15 cellular contexts compared by ENCODE assay signal in the genomic region with DNA sequence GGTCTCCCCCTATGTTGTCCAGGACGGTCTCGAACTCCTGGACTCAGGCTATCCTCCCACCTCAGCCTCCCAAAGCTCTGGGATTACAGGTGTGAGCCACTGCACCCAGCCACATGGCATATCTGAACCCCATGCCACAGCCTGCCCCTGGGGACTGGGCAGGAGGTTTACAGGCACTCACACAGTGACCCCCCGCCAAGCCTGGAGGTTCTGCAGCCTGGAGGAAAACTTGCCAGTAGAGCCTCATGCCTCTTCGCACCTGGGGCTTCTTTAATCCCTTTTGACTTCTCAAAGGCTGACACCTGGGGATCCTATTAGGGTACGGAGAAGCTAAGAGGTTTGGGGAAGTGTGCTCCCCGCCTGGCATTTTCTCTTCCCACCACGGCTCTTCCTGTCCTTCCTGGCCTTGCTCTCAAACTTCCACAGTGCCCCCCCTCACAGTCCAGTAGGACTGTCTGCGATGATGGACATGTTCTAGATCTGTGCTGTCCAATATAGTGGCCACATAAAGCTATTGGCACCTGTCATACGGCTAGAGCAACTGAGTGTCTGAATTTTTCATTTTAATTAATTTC. TPM values are rescaled to one million over a fixed set of nuclear protein-coding genes. Genes with fewer than 3 reads are reported as not detected.
DNase-seq lines count a peak whose midpoint lies in the region; ATAC-seq, FAIRE-seq and TF ChIP-seq lines count a peak whose summit lies in the region.
"Had no signal": no experiment of that assay in that cellular context is flagged by ENCODE, and none has a peak within 500 bp of the region (broad histone marks: within the 10 kb centered on the region; RNA-seq: fewer than 3 reads in every experiment).

No MANE protein-coding gene starts in this region.

- no peaks in the 10 kb centered on the region for H3K9me3 Mint-ChIP-seq in activated CD8-positive, alpha-beta memory T cell treated with anti-CD3 and anti-CD28 coated beads, Interleukin-2, amount 10 ng/mL, durations not matched to agents 7 days and 5 days (ENCODE audit: low read depth)
- no peaks in the 10 kb centered on the region for H3K9me3 Mint-ChIP-seq in WTC11

- CTCF ChIA-PET in activated CD8-positive, alpha-beta memory T cell treated with anti-CD3 and anti-CD28 coated beads, Interleukin-2, amount 10 ng/mL, durations not matched to agents 7 days and 5 days (lab: Charles Lee): interaction anchor here (0.8 kb wide), 1 partner anchor 18 kb away, joined by 3 read pairs; no protein-coding TSS in a partner anchor
- CTCF ChIA-PET in WTC11 (lab: Charles Lee): interaction anchor here (0.8 to 2.9 kb wide), 6 partner anchors 12 to 169 kb away, joined by 3 to 16 read pairs (median 6); partner anchors contain the start of gene KCP

- peaks cover 67% of the 10 kb centered on the region for H3K27me3 Mint-ChIP-seq in activated CD8-positive, alpha-beta memory T cell treated with anti-CD3 and anti-CD28 coated beads, Interleukin-2, amount 10 ng/mL, durations not matched to agents 7 days and 5 days
- peaks cover 32% of the 10 kb centered on the region for H3K27me3 Mint-ChIP-seq in WTC11 (ENCODE audit: low read depth)

- H3K4me1 Mint-ChIP-seq in activated CD8-positive, alpha-beta memory T cell treated with anti-CD3 and anti-CD28 coated beads, Interleukin-2, amount 10 ng/mL, durations not matched to agents 7 days and 5 days: no peaks in the 10 kb centered on the region
- H3K4me1 Mint-ChIP-seq in WTC11: peaks cover 12% of the 10 kb centered on the region

- POLR2A ChIA-PET in WTC11 (lab: Charles Lee): no interaction called here

- ATAC-seq in activated CD8-positive, alpha-beta memory T cell treated with anti-CD3 and anti-CD28 coated beads, Interleukin-2, amount 10 ng/mL, durations not matched to agents 7 days and 5 days: no peak
- ATAC-seq in WTC11 (no peak), sciatic nerve (no peak), HG02852 (IDR thresholded peaks at IDR 0.05; ENCODE audit: unreplicated experiment) (no peak)
- ATAC-seq in activated CD4-positive, CD25-positive, alpha-beta regulatory T cell treated with anti-CD3 and anti-CD28 coated beads, Interleukin-2, amount 50 U/mL, for 24 hours: no peak

- peak; percentile 16 for DNase-seq in activated CD8-positive, alpha-beta memory T cell treated with anti-CD3 and anti-CD28 coated beads, Interleukin-2, amount 10 ng/mL, durations not matched to agents 7 days and 5 days
- no peak for DNase-seq in activated CD8-positive, alpha-beta memory T cell treated with anti-CD3 and anti-CD28 coated beads for 24 hours
- DNase-seq in GM12892 (ENCODE audit: insufficient read length): no peak
- DNase-seq in WTC11 (ENCODE audit: low spot score): no peak
- peak; percentile 35 for DNase-seq in sciatic nerve (ENCODE audit: low spot score)
- DNase-seq in activated CD4-positive, alpha-beta T cell treated with anti-CD3 and anti-CD28 coated beads, Interleukin-2, amount 50 U/mL, for 48 hours: no peak
- DNase-seq: DMS53, KG1, NCI-H1048, NCI-H146, SHP77 had no signal

- H3K4me3 Mint-ChIP-seq in activated CD8-positive, alpha-beta memory T cell treated with anti-CD3 and anti-CD28 coated beads, Interleukin-2, amount 10 ng/mL, durations not matched to agents 7 days and 5 days: no peak overlapping the region
- H3K4me3 Mint-ChIP-seq in WTC11: no peak overlapping the region

- H3K27ac Mint-ChIP-seq in activated CD8-positive, alpha-beta memory T cell treated with anti-CD3 and anti-CD28 coated beads, Interleukin-2, amount 10 ng/mL, durations not matched to agents 7 days and 5 days: no peak overlapping the region
- no peak overlapping the region for H3K27ac Mint-ChIP-seq in WTC11

- TF ChIP-seq CTCF in WTC11 (IDR thresholded peaks at IDR 0.05): no peak

- intact Hi-C loops in sciatic nerve (cut with DNase I): no loop called here

- no peaks in the 10 kb centered on the region for H3K36me3 Mint-ChIP-seq in activated CD8-positive, alpha-beta memory T cell treated with anti-CD3 and anti-CD28 coated beads, Interleukin-2, amount 10 ng/mL, durations not matched to agents 7 days and 5 days
- H3K36me3 Mint-ChIP-seq in WTC11: no peaks in the 10 kb centered on the region

- TF ChIP-seq POLR2A in GM12892 (IDR thresholded peaks at IDR 0.05; ENCODE audit: low read depth, low read length): no peak

- FAIRE-seq in GM12892 (lab: Jason Lieb, UNC): peak; percentile 17

TF ChIP-seq in WTC11, 78 proteins besides CTCF, POLR2A, EP300 and RAD21:
- TF ChIP-seq SP1 (CRISPR knock-in tag; conservative IDR thresholded peaks at IDR 0.05) (no peak), ZNF423 (CRISPR knock-in tag; IDR thresholded peaks at IDR 0.05) (peak; percentile 55)

RNA-seq across cellular contexts. Expression of gene KCP, which starts 11.4 kb away (rescaled TPM):
- total RNA-seq in activated CD8-positive, alpha-beta memory T cell treated with anti-CD3 and anti-CD28 coated beads, Interleukin-2, amount 10 ng/mL, durations not matched to agents 7 days and 5 days: under 1 TPM; 0.20 to 0.52 TPM
- 3.1 TPM for polyA plus RNA-seq in GM12892 (2012; ENCODE audit: missing spikeins)
- total RNA-seq in WTC11 (2021) (2.5 to 2.9 TPM (median 2.7 TPM) in 3 replicates), sciatic nerve (1.8 TPM)
- total RNA-seq: A673, M059J had no signal

RNA-seq across cellular contexts. Expression of gene IRF5, which starts 15.8 kb away (rescaled TPM):
- 10 to 100 TPM; 16.5 to 17.7 TPM for total RNA-seq in activated CD8-positive, alpha-beta memory T cell treated with anti-CD3 and anti-CD28 coated beads, Interleukin-2, amount 10 ng/mL, durations not matched to agents 7 days and 5 days
- polyA plus RNA-seq in GM12892 (2012; ENCODE audit: missing spikeins): 52.9 TPM
- total RNA-seq in WTC11 (2021) (0.66 to 0.71 TPM (median 0.69 TPM) in 3 replicates), sciatic nerve (8.7 TPM)
- total RNA-seq: A673 had no signal

RNA-seq across cellular contexts. Expression of gene ATP6V1F, which starts 59.3 kb away (rescaled TPM):
- 100 to 1,000 TPM; 127 to 158 TPM for total RNA-seq in activated CD8-positive, alpha-beta memory T cell treated with anti-CD3 and anti-CD28 coated beads, Interleukin-2, amount 10 ng/mL, durations not matched to agents 7 days and 5 days
- polyA plus RNA-seq in GM12892 (2012; ENCODE audit: missing spikeins): 260 TPM
- 117 to 121 TPM (median 120 TPM) in 3 replicates for total RNA-seq in WTC11 (2021)
- 89.6 TPM for total RNA-seq in sciatic nerve

Comparison
In these comparisons a context has a peak if more than half of its experiments do, and no peak if none do; other contexts are left out.
1. DNase-seq: peak in activated CD8-positive, alpha-beta memory T cell treated with anti-CD3 and anti-CD28 coated beads, Interleukin-2, amount 10 ng/mL, durations not matched to agents 7 days and 5 days (single experiment) and sciatic nerve (single experiment); none in activated CD8-positive, alpha-beta memory T cell treated with anti-CD3 and anti-CD28 coated beads for 24 hours (single experiment), GM12892 (single experiment), WTC11 (single experiment) and activated CD4-positive, alpha-beta T cell treated with anti-CD3 and anti-CD28 coated beads, Interleukin-2, amount 50 U/mL, for 48 hours (0 of 2).